In genomic region chr6:90940812-90941481, GRCh38 we compare ENCODE assay signal across 8 cellular contexts.
DNase-seq lines count a peak whose midpoint lies in the region; ATAC-seq and TF ChIP-seq lines count a peak whose summit lies in the region.

No MANE protein-coding gene starts in this region.

- no peaks in the 10 kb centered on the region for H3K36me3 ChIP-seq in CD8-positive, alpha-beta memory T cell (ENCODE audit: insufficient read depth, low read length)
- no peaks in the 10 kb centered on the region for H3K36me3 ChIP-seq in psoas muscle (ENCODE audit: insufficient read depth in 1 of 2, low read depth in 1 of 2)

- H3K9me3 ChIP-seq in CD8-positive, alpha-beta memory T cell (ENCODE audit: low read length), result no peaks in the 10 kb centered on the region
- no peaks in the 10 kb centered on the region for H3K9me3 ChIP-seq in psoas muscle

- POLR2A ChIA-PET in CD8-positive, alpha-beta memory T cell (lab: Charles Lee), result no interaction called here

- CTCF ChIA-PET in CD8-positive, alpha-beta memory T cell (lab: Charles Lee), result interaction anchor here (1.0 to 2.0 kb wide), 4 partner anchors 8 to 29 kb away, joined by 3 to 5 read pairs (median 4); no protein-coding TSS in a partner anchor

- no peaks in the 10 kb centered on the region for H3K27me3 ChIP-seq in CD8-positive, alpha-beta memory T cell (ENCODE audit: insufficient read depth, low read length, poor library complexity, severe bottlenecking)
- H3K27me3 ChIP-seq in psoas muscle (ENCODE audit: insufficient read depth in 3 of 3, low read length in 2 of 3), result no peaks in the 10 kb centered on the region

- peak; percentile 57 for TF ChIP-seq CTCF in psoas muscle (IDR thresholded peaks at IDR 0.05)

- intact Hi-C loops in psoas muscle (cut with DNase I), result no loop called here
- intact Hi-C loops in activated T-helper 1 cell treated with anti-CD3 and anti-CD28 coated beads, Interleukin-12 subunit alpha, Interleukin-12 subunit beta, Interleukin-2, Interleukin-4 antibody, amounts not matched to agents 30 ng/mL and 10 ng/mL and 1 ng/mL, durations not matched to agents 14 hours and 24 hours and 36 hours (cut with micrococcal nuclease), result no loop called here

- 11 to 21% (median 12%) methylated on average over 5 of the region's 5 CpGs for WGBS in psoas muscle, 3 donors

- DNase-seq in CD8-positive, alpha-beta memory T cell, result peak in 2 of 5 donors; percentile 40 to 43
- DNase-seq in NCI-H187 treated with DMSO at 0.1 percent for 48 hours (lab: John Stamatoyannopoulos, UW), result peak; percentile 5
- DNase-seq in SW480 (ENCODE audit: low spot score), result peak; percentile 64
- peak; percentile 60 for DNase-seq in foreskin melanocyte
- DNase-seq in psoas muscle, result no peak
- no peak for DNase-seq in activated T-helper 1 cell treated with anti-CD3 and anti-CD28 coated beads, Interleukin-12 subunit alpha, Interleukin-12 subunit beta, Interleukin-2, Interleukin-4 antibody, amounts not matched to agents 30 ng/mL and 10 ng/mL and 1 ng/mL, durations not matched to agents 14 hours and 24 hours and 36 hours (ENCODE audit: low spot score)

- ATAC-seq in GM18870 (IDR thresholded peaks at IDR 0.05; ENCODE audit: unreplicated experiment), result peak; percentile 98
- peak; percentile 97 for ATAC-seq in HG03025 (IDR thresholded peaks at IDR 0.05; ENCODE audit: low FRiP score, unreplicated experiment)
- peak; percentile 40 to 82 (median 55) for ATAC-seq in psoas muscle

- H3K9me3 Mint-ChIP-seq in CD8-positive, alpha-beta memory T cell, result no peaks in the 10 kb centered on the region
- H3K9me3 Mint-ChIP-seq in activated T-helper 1 cell treated with anti-CD3 and anti-CD28 coated beads, Interleukin-12 subunit alpha, Interleukin-12 subunit beta, Interleukin-2, Interleukin-4 antibody, amounts not matched to agents 30 ng/mL and 10 ng/mL and 1 ng/mL, durations not matched to agents 14 hours and 24 hours and 36 hours, result no peaks in the 10 kb centered on the region

- H3K27ac Mint-ChIP-seq in CD8-positive, alpha-beta memory T cell, result peak overlapping the region in 7 of 8 donors; percentile 29 to 89 (median 78)
- no peak overlapping the region for H3K27ac Mint-ChIP-seq in activated T-helper 1 cell treated with anti-CD3 and anti-CD28 coated beads, Interleukin-12 subunit alpha, Interleukin-12 subunit beta, Interleukin-2, Interleukin-4 antibody, amounts not matched to agents 30 ng/mL and 10 ng/mL and 1 ng/mL, durations not matched to agents 14 hours and 24 hours and 36 hours

- H3K4me3 ChIP-seq in CD8-positive, alpha-beta memory T cell (ENCODE audit: low read length), result no peak overlapping the region
- no peak overlapping the region for H3K4me3 ChIP-seq in psoas muscle

- H3K4me1 ChIP-seq in CD8-positive, alpha-beta memory T cell (ENCODE audit: insufficient read depth, low read length), result no peaks in the 10 kb centered on the region
- H3K4me1 ChIP-seq in psoas muscle, result no peaks in the 10 kb centered on the region

- H3K27me3 Mint-ChIP-seq in CD8-positive, alpha-beta memory T cell, result peaks cover 0 to under 1% of the 10 kb centered on the region in 2 donors
- H3K27me3 Mint-ChIP-seq in activated T-helper 1 cell treated with anti-CD3 and anti-CD28 coated beads, Interleukin-12 subunit alpha, Interleukin-12 subunit beta, Interleukin-2, Interleukin-4 antibody, amounts not matched to agents 30 ng/mL and 10 ng/mL and 1 ng/mL, durations not matched to agents 14 hours and 24 hours and 36 hours (ENCODE audit: insufficient read depth), result no peaks in the 10 kb centered on the region

- peaks cover 7 to 11% (median 10%) of the 10 kb centered on the region in 3 donors for H3K4me1 Mint-ChIP-seq in CD8-positive, alpha-beta memory T cell
- H3K4me1 Mint-ChIP-seq in activated T-helper 1 cell treated with anti-CD3 and anti-CD28 coated beads, Interleukin-12 subunit alpha, Interleukin-12 subunit beta, Interleukin-2, Interleukin-4 antibody, amounts not matched to agents 30 ng/mL and 10 ng/mL and 1 ng/mL, durations not matched to agents 14 hours and 24 hours and 36 hours (ENCODE audit: low read depth), result peaks cover 9% of the 10 kb centered on the region

- peak overlapping the region in 5 of 7 donors; percentile 50 to 61 (median 55) for H3K4me3 Mint-ChIP-seq in CD8-positive, alpha-beta memory T cell
- H3K4me3 Mint-ChIP-seq in activated T-helper 1 cell treated with anti-CD3 and anti-CD28 coated beads, Interleukin-12 subunit alpha, Interleukin-12 subunit beta, Interleukin-2, Interleukin-4 antibody, amounts not matched to agents 30 ng/mL and 10 ng/mL and 1 ng/mL, durations not matched to agents 14 hours and 24 hours and 36 hours, result no peak overlapping the region

- H3K27ac ChIP-seq in CD8-positive, alpha-beta memory T cell (ENCODE audit: low read depth, low read length), result no peak overlapping the region
- no peak overlapping the region for H3K27ac ChIP-seq in psoas muscle

- H3K36me3 Mint-ChIP-seq in CD8-positive, alpha-beta memory T cell, result no peaks in the 10 kb centered on the region
- H3K36me3 Mint-ChIP-seq in activated T-helper 1 cell treated with anti-CD3 and anti-CD28 coated beads, Interleukin-12 subunit alpha, Interleukin-12 subunit beta, Interleukin-2, Interleukin-4 antibody, amounts not matched to agents 30 ng/mL and 10 ng/mL and 1 ng/mL, durations not matched to agents 14 hours and 24 hours and 36 hours (ENCODE audit: low read depth), result no peaks in the 10 kb centered on the region

Comparison
In these comparisons a context has a peak if more than half of its experiments do, and no peak if none do; other contexts are left out.
1. DNase-seq: peak in NCI-H187 treated with DMSO at 0.1 percent for 48 hours (single experiment), SW480 (single experiment) and foreskin melanocyte (single experiment); none in psoas muscle (0 of 2) and activated T-helper 1 cell treated with anti-CD3 and anti-CD28 coated beads, Interleukin-12 subunit alpha, Interleukin-12 subunit beta, Interleukin-2, Interleukin-4 antibody, amounts not matched to agents 30 ng/mL and 10 ng/mL and 1 ng/mL, durations not matched to agents 14 hours and 24 hours and 36 hours (single experiment).
2. Peak in every context shown above with its lines, with median percentiles within 50 percentile points of each other: ATAC-seq.